1 cellular context compared by ENCODE assay signal in the genomic region with DNA sequence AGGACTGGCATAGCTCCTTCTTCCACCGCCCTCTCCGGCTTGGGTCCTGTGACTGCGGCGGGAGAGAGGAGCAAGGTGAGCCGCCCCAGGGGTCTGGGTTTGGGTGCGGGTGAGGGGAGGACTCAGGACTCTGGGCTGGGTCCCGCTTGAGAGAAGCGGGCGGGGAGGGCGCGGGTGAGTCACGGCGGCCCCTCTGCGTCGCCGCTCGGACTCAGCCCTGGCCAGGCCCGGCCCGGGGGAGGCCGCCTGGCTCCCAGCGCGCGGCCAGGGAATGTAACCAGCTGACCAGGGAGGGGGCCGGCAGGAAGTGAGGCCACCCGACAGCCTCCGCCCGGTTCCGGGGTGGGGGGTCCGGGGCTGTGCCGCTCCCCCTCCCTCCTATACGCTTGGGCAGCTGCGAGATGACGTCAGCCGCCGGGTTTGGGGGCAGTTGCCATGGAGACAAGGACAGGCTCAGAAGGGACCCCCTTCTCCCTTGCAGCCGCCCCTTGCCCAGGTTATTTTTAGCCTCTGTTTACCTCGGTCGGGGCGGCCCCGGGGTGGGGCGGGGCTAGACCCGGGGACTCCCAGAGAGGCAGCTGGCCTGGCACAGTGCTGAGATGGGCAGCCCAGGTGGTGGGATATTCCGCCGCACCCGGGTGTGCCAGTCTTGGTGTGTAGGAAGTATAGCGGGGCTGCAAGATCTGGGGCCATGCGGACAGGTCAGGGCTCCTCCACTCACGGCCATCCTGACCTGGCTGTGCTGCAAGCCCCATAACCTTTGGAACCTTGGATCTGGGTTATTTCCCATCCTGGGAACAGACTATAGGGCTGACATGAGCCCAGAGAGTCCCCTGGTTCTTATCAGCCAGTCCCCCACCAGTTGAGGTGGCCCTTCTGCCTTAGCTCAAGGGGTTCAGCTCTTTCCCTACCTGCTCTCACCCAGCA.
TF ChIP-seq lines count a peak whose summit lies in the region.

No MANE protein-coding gene starts in this region.

TF ChIP-seq in K562, 482 proteins besides CTCF, POLR2A, EP300 and RAD21 (continued from another document and continues in another):
- TF ChIP-seq, protein P1, sequence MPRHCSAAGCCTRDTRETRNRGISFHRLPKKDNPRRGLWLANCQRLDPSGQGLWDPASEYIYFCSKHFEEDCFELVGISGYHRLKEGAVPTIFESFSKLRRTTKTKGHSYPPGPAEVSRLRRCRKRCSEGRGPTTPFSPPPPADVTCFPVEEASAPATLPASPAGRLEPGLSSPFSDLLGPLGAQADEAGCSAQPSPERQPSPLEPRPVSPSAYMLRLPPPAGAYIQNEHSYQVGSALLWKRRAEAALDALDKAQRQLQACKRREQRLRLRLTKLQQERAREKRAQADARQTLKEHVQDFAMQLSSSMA (CRISPR knock-in tag; IDR thresholded peaks at IDR 0.05): no peak
- no peak for TF ChIP-seq RBM22 (IDR thresholded peaks at IDR 0.05; ENCODE audit: low read depth, low read length, poor library complexity, severe bottlenecking)
- TF ChIP-seq FOXK1 (CRISPR knock-in tag; IDR thresholded peaks at IDR 0.05; ENCODE audit: borderline replicate concordance): peak; percentile 54; the same call in 1 of the 2 replicates
- TF ChIP-seq, protein P2, sequence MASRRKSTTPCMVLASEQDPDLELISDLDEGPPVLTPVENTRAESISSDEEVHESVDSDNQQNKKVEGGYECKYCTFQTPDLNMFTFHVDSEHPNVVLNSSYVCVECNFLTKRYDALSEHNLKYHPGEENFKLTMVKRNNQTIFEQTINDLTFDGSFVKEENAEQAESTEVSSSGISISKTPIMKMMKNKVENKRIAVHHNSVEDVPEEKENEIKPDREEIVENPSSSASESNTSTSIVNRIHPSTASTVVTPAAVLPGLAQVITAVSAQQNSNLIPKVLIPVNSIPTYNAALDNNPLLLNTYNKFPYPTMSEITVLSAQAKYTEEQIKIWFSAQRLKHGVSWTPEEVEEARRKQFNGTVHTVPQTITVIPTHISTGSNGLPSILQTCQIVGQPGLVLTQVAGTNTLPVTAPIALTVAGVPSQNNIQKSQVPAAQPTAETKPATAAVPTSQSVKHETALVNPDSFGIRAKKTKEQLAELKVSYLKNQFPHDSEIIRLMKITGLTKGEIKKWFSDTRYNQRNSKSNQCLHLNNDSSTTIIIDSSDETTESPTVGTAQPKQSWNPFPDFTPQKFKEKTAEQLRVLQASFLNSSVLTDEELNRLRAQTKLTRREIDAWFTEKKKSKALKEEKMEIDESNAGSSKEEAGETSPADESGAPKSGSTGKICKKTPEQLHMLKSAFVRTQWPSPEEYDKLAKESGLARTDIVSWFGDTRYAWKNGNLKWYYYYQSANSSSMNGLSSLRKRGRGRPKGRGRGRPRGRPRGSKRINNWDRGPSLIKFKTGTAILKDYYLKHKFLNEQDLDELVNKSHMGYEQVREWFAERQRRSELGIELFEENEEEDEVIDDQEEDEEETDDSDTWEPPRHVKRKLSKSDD (conservative IDR thresholded peaks at IDR 0.05; ENCODE audit: low read length): no peak
- no peak for TF ChIP-seq CTBP1 (IDR thresholded peaks at IDR 0.05; ENCODE audit: borderline replicate concordance)
- TF ChIP-seq, protein P3, sequence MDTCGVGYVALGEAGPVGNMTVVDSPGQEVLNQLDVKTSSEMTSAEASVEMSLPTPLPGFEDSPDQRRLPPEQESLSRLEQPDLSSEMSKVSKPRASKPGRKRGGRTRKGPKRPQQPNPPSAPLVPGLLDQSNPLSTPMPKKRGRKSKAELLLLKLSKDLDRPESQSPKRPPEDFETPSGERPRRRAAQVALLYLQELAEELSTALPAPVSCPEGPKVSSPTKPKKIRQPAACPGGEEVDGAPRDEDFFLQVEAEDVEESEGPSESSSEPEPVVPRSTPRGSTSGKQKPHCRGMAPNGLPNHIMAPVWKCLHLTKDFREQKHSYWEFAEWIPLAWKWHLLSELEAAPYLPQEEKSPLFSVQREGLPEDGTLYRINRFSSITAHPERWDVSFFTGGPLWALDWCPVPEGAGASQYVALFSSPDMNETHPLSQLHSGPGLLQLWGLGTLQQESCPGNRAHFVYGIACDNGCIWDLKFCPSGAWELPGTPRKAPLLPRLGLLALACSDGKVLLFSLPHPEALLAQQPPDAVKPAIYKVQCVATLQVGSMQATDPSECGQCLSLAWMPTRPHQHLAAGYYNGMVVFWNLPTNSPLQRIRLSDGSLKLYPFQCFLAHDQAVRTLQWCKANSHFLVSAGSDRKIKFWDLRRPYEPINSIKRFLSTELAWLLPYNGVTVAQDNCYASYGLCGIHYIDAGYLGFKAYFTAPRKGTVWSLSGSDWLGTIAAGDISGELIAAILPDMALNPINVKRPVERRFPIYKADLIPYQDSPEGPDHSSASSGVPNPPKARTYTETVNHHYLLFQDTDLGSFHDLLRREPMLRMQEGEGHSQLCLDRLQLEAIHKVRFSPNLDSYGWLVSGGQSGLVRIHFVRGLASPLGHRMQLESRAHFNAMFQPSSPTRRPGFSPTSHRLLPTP (IDR thresholded peaks at IDR 0.05; ENCODE audit: borderline replicate concordance, extremely low read depth, insufficient read length): no peak
- no peak for TF ChIP-seq ZNF3 (CRISPR knock-in tag; IDR thresholded peaks at IDR 0.05)
- no peak for TF ChIP-seq MTF1 (CRISPR knock-in tag; IDR thresholded peaks at IDR 0.05; ENCODE audit: borderline replicate concordance)
- TF ChIP-seq, protein P4, sequence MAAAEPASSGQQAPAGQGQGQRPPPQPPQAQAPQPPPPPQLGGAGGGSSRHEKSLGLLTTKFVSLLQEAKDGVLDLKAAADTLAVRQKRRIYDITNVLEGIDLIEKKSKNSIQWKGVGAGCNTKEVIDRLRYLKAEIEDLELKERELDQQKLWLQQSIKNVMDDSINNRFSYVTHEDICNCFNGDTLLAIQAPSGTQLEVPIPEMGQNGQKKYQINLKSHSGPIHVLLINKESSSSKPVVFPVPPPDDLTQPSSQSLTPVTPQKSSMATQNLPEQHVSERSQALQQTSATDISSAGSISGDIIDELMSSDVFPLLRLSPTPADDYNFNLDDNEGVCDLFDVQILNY (CRISPR knock-in tag; IDR thresholded peaks at IDR 0.05): no peak
- peak; percentile 91 for TF ChIP-seq TFAP4 (CRISPR knock-in tag; IDR thresholded peaks at IDR 0.05; ENCODE audit: borderline replicate concordance)
- peak; percentile 8; the same call in 1 of the 2 replicates for TF ChIP-seq SMARCA5 (IDR thresholded peaks at IDR 0.05)
- no peak for TF ChIP-seq NCOA4 (IDR thresholded peaks at IDR 0.05; ENCODE audit: partially characterized antibody)
- TF ChIP-seq SP2 (IDR thresholded peaks at IDR 0.05; ENCODE audit: extremely low read depth, low read depth, low read length, poor library complexity, severe bottlenecking): no peak
- no peak for TF ChIP-seq SAFB (IDR thresholded peaks at IDR 0.05; ENCODE audit: borderline replicate concordance, low read depth, low read length)
- TF ChIP-seq ZNF780A (CRISPR knock-in tag; IDR thresholded peaks at IDR 0.05): no peak
- TF ChIP-seq, protein P5, sequence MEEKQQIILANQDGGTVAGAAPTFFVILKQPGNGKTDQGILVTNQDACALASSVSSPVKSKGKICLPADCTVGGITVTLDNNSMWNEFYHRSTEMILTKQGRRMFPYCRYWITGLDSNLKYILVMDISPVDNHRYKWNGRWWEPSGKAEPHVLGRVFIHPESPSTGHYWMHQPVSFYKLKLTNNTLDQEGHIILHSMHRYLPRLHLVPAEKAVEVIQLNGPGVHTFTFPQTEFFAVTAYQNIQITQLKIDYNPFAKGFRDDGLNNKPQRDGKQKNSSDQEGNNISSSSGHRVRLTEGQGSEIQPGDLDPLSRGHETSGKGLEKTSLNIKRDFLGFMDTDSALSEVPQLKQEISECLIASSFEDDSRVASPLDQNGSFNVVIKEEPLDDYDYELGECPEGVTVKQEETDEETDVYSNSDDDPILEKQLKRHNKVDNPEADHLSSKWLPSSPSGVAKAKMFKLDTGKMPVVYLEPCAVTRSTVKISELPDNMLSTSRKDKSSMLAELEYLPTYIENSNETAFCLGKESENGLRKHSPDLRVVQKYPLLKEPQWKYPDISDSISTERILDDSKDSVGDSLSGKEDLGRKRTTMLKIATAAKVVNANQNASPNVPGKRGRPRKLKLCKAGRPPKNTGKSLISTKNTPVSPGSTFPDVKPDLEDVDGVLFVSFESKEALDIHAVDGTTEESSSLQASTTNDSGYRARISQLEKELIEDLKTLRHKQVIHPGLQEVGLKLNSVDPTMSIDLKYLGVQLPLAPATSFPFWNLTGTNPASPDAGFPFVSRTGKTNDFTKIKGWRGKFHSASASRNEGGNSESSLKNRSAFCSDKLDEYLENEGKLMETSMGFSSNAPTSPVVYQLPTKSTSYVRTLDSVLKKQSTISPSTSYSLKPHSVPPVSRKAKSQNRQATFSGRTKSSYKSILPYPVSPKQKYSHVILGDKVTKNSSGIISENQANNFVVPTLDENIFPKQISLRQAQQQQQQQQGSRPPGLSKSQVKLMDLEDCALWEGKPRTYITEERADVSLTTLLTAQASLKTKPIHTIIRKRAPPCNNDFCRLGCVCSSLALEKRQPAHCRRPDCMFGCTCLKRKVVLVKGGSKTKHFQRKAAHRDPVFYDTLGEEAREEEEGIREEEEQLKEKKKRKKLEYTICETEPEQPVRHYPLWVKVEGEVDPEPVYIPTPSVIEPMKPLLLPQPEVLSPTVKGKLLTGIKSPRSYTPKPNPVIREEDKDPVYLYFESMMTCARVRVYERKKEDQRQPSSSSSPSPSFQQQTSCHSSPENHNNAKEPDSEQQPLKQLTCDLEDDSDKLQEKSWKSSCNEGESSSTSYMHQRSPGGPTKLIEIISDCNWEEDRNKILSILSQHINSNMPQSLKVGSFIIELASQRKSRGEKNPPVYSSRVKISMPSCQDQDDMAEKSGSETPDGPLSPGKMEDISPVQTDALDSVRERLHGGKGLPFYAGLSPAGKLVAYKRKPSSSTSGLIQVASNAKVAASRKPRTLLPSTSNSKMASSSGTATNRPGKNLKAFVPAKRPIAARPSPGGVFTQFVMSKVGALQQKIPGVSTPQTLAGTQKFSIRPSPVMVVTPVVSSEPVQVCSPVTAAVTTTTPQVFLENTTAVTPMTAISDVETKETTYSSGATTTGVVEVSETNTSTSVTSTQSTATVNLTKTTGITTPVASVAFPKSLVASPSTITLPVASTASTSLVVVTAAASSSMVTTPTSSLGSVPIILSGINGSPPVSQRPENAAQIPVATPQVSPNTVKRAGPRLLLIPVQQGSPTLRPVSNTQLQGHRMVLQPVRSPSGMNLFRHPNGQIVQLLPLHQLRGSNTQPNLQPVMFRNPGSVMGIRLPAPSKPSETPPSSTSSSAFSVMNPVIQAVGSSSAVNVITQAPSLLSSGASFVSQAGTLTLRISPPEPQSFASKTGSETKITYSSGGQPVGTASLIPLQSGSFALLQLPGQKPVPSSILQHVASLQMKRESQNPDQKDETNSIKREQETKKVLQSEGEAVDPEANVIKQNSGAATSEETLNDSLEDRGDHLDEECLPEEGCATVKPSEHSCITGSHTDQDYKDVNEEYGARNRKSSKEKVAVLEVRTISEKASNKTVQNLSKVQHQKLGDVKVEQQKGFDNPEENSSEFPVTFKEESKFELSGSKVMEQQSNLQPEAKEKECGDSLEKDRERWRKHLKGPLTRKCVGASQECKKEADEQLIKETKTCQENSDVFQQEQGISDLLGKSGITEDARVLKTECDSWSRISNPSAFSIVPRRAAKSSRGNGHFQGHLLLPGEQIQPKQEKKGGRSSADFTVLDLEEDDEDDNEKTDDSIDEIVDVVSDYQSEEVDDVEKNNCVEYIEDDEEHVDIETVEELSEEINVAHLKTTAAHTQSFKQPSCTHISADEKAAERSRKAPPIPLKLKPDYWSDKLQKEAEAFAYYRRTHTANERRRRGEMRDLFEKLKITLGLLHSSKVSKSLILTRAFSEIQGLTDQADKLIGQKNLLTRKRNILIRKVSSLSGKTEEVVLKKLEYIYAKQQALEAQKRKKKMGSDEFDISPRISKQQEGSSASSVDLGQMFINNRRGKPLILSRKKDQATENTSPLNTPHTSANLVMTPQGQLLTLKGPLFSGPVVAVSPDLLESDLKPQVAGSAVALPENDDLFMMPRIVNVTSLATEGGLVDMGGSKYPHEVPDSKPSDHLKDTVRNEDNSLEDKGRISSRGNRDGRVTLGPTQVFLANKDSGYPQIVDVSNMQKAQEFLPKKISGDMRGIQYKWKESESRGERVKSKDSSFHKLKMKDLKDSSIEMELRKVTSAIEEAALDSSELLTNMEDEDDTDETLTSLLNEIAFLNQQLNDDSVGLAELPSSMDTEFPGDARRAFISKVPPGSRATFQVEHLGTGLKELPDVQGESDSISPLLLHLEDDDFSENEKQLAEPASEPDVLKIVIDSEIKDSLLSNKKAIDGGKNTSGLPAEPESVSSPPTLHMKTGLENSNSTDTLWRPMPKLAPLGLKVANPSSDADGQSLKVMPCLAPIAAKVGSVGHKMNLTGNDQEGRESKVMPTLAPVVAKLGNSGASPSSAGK (IDR thresholded peaks at IDR 0.05): no peak
- no peak for TF ChIP-seq MLLT1 (IDR thresholded peaks at IDR 0.05)
- TF ChIP-seq MEIS2 (IDR thresholded peaks at IDR 0.05; ENCODE audit: partially characterized antibody): no peak
- TF ChIP-seq CREM (IDR thresholded peaks at IDR 0.05; ENCODE audit: low read depth): 0 out of 2 replicates have a peak, but pooled peaks have one; percentile 18
- no peak for TF ChIP-seq KLF1 (tag; IDR thresholded peaks at IDR 0.05)
- TF ChIP-seq BRF2 (IDR thresholded peaks at IDR 0.05; ENCODE audit: borderline replicate concordance, insufficient read depth, insufficient read length): no peak
